ENCODE assay signal across 15 cellular contexts in genomic region chr2:176704282-176704773, GRCh38.
"Had no signal": no experiment of that assay in that cellular context is flagged by ENCODE, and none has a peak within 500 bp of the region (broad histone marks: within the 10 kb centered on the region; RNA-seq: fewer than 3 reads in every experiment).

No MANE protein-coding gene starts in this region.

- H3K36me3 ChIP-seq: heart right ventricle, left lung, pancreas, tibial artery had no signal

- H3K27ac Mint-ChIP-seq: activated CD4-positive, alpha-beta T cell treated with anti-CD3 and anti-CD28 coated beads, Interleukin-2, amount 10 ng/mL, durations not matched to agents 7 days and 5 days; activated naive CD4-positive, alpha-beta T cell treated with anti-CD3 and anti-CD28 coated beads, Interleukin-2, amount 10 ng/mL, durations not matched to agents 7 days and 5 days; activated T-helper 2 cell treated with anti-CD3 and anti-CD28 coated beads, Interferon-gamma antibody, Interleukin-2, Interleukin-4, amounts not matched to agents 10 μg/mL and 5 μg/mL and 100 μg/mL, durations not matched to agents 14 hours and 24 hours and 36 hours had no signal

- H3K9me3 ChIP-seq: heart right ventricle, left lung, pancreas, tibial artery had no signal

- H3K27me3 Mint-ChIP-seq: activated naive CD4-positive, alpha-beta T cell treated with anti-CD3 and anti-CD28 coated beads, Interleukin-2, amount 10 ng/mL, durations not matched to agents 7 days and 5 days had no signal

- DNase-seq: activated CD4-positive, alpha-beta T cell treated with anti-CD3 and anti-CD28 coated beads, Interleukin-2, amount 10 ng/mL, durations not matched to agents 7 days and 5 days; activated CD4-positive, CD25-positive, alpha-beta regulatory T cell; activated naive CD4-positive, alpha-beta T cell treated with anti-CD3 and anti-CD28 coated beads, Interleukin-2, amount 10 ng/mL, durations not matched to agents 7 days and 5 days; central memory CD4-positive, alpha-beta T cell; effector CD4-positive, alpha-beta T cell; heart right ventricle; islet precursor cell; left lung; mesendoderm; pancreas; T-helper 2 cell; tibial artery had no signal

- H3K36me3 Mint-ChIP-seq: activated naive CD4-positive, alpha-beta T cell treated with anti-CD3 and anti-CD28 coated beads, Interleukin-2, amount 10 ng/mL, durations not matched to agents 7 days and 5 days had no signal

- ATAC-seq: left lung, pancreas had no signal

- H3K4me1 Mint-ChIP-seq: activated CD4-positive, alpha-beta T cell treated with anti-CD3 and anti-CD28 coated beads, Interleukin-2, amount 10 ng/mL, durations not matched to agents 7 days and 5 days; activated naive CD4-positive, alpha-beta T cell treated with anti-CD3 and anti-CD28 coated beads, Interleukin-2, amount 10 ng/mL, durations not matched to agents 7 days and 5 days had no signal

- H3K27me3 ChIP-seq: heart right ventricle, left lung, tibial artery had no signal

- H3K4me1 ChIP-seq: left lung had no signal

- H3K9me3 Mint-ChIP-seq: activated CD4-positive, alpha-beta T cell treated with anti-CD3 and anti-CD28 coated beads, Interleukin-2, amount 10 ng/mL, durations not matched to agents 7 days and 5 days; activated naive CD4-positive, alpha-beta T cell treated with anti-CD3 and anti-CD28 coated beads, Interleukin-2, amount 10 ng/mL, durations not matched to agents 7 days and 5 days; activated T-helper 2 cell treated with anti-CD3 and anti-CD28 coated beads, Interferon-gamma antibody, Interleukin-2, Interleukin-4, amounts not matched to agents 10 μg/mL and 5 μg/mL and 100 μg/mL, durations not matched to agents 14 hours and 24 hours and 36 hours had no signal

- H3K4me3 Mint-ChIP-seq: activated CD4-positive, alpha-beta T cell treated with anti-CD3 and anti-CD28 coated beads, Interleukin-2, amount 10 ng/mL, durations not matched to agents 7 days and 5 days; activated naive CD4-positive, alpha-beta T cell treated with anti-CD3 and anti-CD28 coated beads, Interleukin-2, amount 10 ng/mL, durations not matched to agents 7 days and 5 days had no signal

- H3K4me3 ChIP-seq: coronary artery, heart right ventricle, left lung, pancreas, skin epidermis, tibial artery had no signal

- H3K27ac ChIP-seq: coronary artery, left lung, pancreas, skin epidermis, tibial artery had no signal
